Comparison of ENCODE assay signal across 12 cellular contexts in the genomic region with DNA sequence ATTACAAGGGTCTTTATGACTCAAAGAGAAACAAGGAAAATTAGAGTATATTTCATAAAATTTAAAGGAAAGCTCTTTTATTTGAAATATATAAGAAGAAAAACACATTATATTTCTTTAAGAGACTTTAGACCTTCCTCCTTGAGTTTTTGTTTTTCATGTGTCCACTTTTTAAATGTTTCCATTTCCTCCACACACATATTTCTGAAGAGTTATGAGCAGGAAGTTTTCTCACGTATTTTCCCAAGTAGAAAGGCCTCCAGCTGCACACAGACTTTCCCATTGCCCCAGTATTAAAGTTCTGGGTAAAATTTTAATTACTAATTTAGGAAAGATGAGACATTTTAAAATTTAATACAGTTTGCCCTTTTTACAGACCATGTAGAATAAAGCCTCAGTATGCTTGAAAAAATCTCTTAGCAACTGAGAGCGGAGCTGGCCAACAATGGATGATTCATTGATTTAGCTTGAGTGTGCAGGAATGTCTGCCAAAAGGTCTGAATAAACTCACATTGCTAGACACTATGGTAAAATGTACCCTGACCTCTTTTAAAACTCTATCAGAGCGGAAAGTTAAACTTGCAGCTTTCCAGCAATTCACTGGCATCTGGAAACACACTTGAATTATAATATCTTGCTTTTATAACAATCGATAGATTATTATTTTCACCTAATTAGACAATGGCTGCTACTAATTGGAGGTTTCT. TPM values are rescaled to one million over a fixed set of nuclear protein-coding genes. Genes with fewer than 3 reads are reported as not detected.
DNase-seq lines count a peak whose midpoint lies in the region; ATAC-seq and TF ChIP-seq lines count a peak whose summit lies in the region.
"Had no signal": no experiment of that assay in that cellular context is flagged by ENCODE, and none has a peak within 500 bp of the region (broad histone marks: within the 10 kb centered on the region; RNA-seq: fewer than 3 reads in every experiment).

No MANE protein-coding gene starts in this region.

- POLR2A ChIA-PET in AG04449 (lab: Yijun Ruan, JAX), result no interaction called here
- POLR2A ChIA-PET in CD8-positive, alpha-beta memory T cell (lab: Charles Lee), result no interaction called here

- H3K36me3 ChIP-seq in CD8-positive, alpha-beta memory T cell (ENCODE audit: insufficient read depth, low read length), result no peaks in the 10 kb centered on the region
- H3K36me3 ChIP-seq: Peyer's patch had no signal

- no peaks in the 10 kb centered on the region for H3K9me3 Mint-ChIP-seq in neural crest cell
- no peaks in the 10 kb centered on the region for H3K9me3 Mint-ChIP-seq in CD8-positive, alpha-beta memory T cell
- H3K9me3 Mint-ChIP-seq: CD4-positive, CD25-positive, alpha-beta regulatory T cell; GM23338 had no signal

- TF ChIP-seq CTCF in AG04449 (IDR thresholded peaks at IDR 0.05; ENCODE audit: insufficient read depth, low read length, missing control alignments) (no peak), neural crest cell (conservative IDR thresholded peaks at IDR 0.05) (no peak)

- H3K27ac Mint-ChIP-seq in neural crest cell (ENCODE audit: unreplicated experiment), result peak overlapping the region; percentile 83
- no peak overlapping the region for H3K27ac Mint-ChIP-seq in CD8-positive, alpha-beta memory T cell
- H3K27ac Mint-ChIP-seq: CD4-positive, CD25-positive, alpha-beta regulatory T cell; GM23338 had no signal

- H3K4me3 Mint-ChIP-seq in neural crest cell, result peak overlapping the region; percentile 80
- H3K4me3 Mint-ChIP-seq in CD8-positive, alpha-beta memory T cell, result no peak overlapping the region
- H3K4me3 Mint-ChIP-seq: CD4-positive, CD25-positive, alpha-beta regulatory T cell; GM23338 had no signal

- peak; percentile 66 for DNase-seq in AG04449 (ENCODE audit: low read depth, low spot score)
- peak; percentile 89 for DNase-seq in RPMI7951 (ENCODE audit: low read depth)
- peak; percentile 98 for DNase-seq in fibroblast of peridontal ligament (ENCODE audit: extremely low read depth)
- DNase-seq in neural crest cell (ENCODE audit: low read depth, low spot score), result no peak
- no peak for DNase-seq in CD8-positive, alpha-beta memory T cell
- DNase-seq: CD4-positive, CD25-positive, alpha-beta regulatory T cell had no signal

- CTCF ChIA-PET in AG04449 (lab: Yijun Ruan, JAX), result interaction anchor here (1.1 to 1.8 kb wide), 5 partner anchors 91 to 1093 kb away, joined by 3 to 7 read pairs (median 3); no protein-coding TSS in a partner anchor
- CTCF ChIA-PET in CD8-positive, alpha-beta memory T cell (lab: Charles Lee), result no interaction called here

- peaks cover 28% of the 10 kb centered on the region for H3K4me1 Mint-ChIP-seq in neural crest cell
- no peaks in the 10 kb centered on the region for H3K4me1 Mint-ChIP-seq in CD8-positive, alpha-beta memory T cell
- H3K4me1 Mint-ChIP-seq: CD4-positive, CD25-positive, alpha-beta regulatory T cell had no signal

- no peaks in the 10 kb centered on the region for H3K36me3 Mint-ChIP-seq in neural crest cell (ENCODE audit: low read depth)
- H3K36me3 Mint-ChIP-seq in CD8-positive, alpha-beta memory T cell, result no peaks in the 10 kb centered on the region
- H3K36me3 Mint-ChIP-seq: CD4-positive, CD25-positive, alpha-beta regulatory T cell had no signal

- no peaks in the 10 kb centered on the region for H3K9me3 ChIP-seq in CD8-positive, alpha-beta memory T cell (ENCODE audit: low read length)
- H3K9me3 ChIP-seq: Peyer's patch had no signal

- ATAC-seq in GM19467 (IDR thresholded peaks at IDR 0.05; ENCODE audit: unreplicated experiment) (no peak), GM19023 (IDR thresholded peaks at IDR 0.05; ENCODE audit: unreplicated experiment) (no peak), GM19397 (IDR thresholded peaks at IDR 0.05; ENCODE audit: unreplicated experiment) (no peak)
- ATAC-seq: GM23338 had no signal

- H3K27ac ChIP-seq in CD8-positive, alpha-beta memory T cell (ENCODE audit: low read depth, low read length), result no peak overlapping the region

- no peaks in the 10 kb centered on the region for H3K4me1 ChIP-seq in CD8-positive, alpha-beta memory T cell (ENCODE audit: insufficient read depth, low read length)

- H3K4me3 ChIP-seq in AG04449 (ENCODE audit: low read depth, low read length), result no peak overlapping the region
- H3K4me3 ChIP-seq in CD8-positive, alpha-beta memory T cell (ENCODE audit: low read length), result no peak overlapping the region
- H3K4me3 ChIP-seq: GM23338, Peyer's patch had no signal

- H3K27me3 Mint-ChIP-seq in neural crest cell (ENCODE audit: low read depth), result no peaks in the 10 kb centered on the region
- peaks cover 0 to 4% of the 10 kb centered on the region in 2 donors for H3K27me3 Mint-ChIP-seq in CD8-positive, alpha-beta memory T cell

- H3K27me3 ChIP-seq in CD8-positive, alpha-beta memory T cell (ENCODE audit: insufficient read depth, low read length, poor library complexity, severe bottlenecking), result no peaks in the 10 kb centered on the region
- H3K27me3 ChIP-seq: dorsolateral prefrontal cortex, Peyer's patch had no signal

RNA-seq across cellular contexts. Expression of a gene that starts 57.9 kb away (rescaled TPM):
- 18.1 and 25.5 TPM in 2 replicates for total RNA-seq in RPMI7951 (2014; rRNA removed; shearing (Covaris generic))
- 22.3 and 26.1 TPM in 2 replicates for total RNA-seq in neural crest cell
- total RNA-seq in CD8-positive, alpha-beta memory T cell, result not detected
- polyA plus RNA-seq in CD8-positive, alpha-beta memory T cell, result not detected
- polyA plus RNA-seq: CD4-positive, CD25-positive, alpha-beta regulatory T cell had no signal

Comparison
In these comparisons a context has a peak if more than half of its experiments do, and no peak if none do; other contexts are left out.
1. DNase-seq: peak in AG04449 (single experiment), RPMI7951 (single experiment) and fibroblast of peridontal ligament (single experiment); none in neural crest cell (single experiment) and CD8-positive, alpha-beta memory T cell (0 of 5).
2. RNA of a gene that starts 57.9 kb away (total RNA-seq): 18.1 to 25.5 TPM in RPMI7951 and 22.3 to 26.1 TPM in neural crest cell; not detected in CD8-positive, alpha-beta memory T cell; every median in the first group is over 10 times any median in the second.